ENCODE assay signal across 3 cellular contexts in the genomic region with DNA sequence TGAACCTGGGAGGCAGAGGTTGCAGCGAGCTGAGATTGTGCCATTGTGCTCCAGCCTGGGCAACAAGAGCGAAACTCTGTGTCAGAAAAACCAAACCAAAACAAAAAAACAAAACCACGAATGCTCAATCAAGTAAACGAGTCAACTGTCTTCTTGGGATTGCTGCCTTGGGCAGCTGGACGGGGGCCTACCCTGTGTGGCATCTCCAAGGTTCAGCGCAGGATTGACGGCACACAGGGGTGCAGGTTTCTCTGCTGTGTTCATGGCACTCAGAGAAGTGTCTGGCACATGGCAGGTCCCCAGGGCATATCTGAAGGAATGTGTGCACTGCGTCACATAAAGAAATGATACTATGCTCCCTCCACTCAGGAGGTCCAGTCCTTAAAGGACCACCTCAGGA.
A peak's percentile ranks its signal among the peaks of the same experiment; 100 is the strongest.
TF ChIP-seq lines count a peak whose summit lies in the region.

No MANE protein-coding gene starts in this region.

TF ChIP-seq in SK-N-SH treated with all-trans-retinoic acid at 6 μM for 48 hours, 23 proteins besides CTCF, POLR2A, EP300 and RAD21:
- TF ChIP-seq TSHZ2 (CRISPR knock-in tag; IDR thresholded peaks at IDR 0.05) (no peak), GLIS3 (CRISPR knock-in tag; IDR thresholded peaks at IDR 0.05) (0 out of 2 replicates have a peak, but pooled peaks have one; percentile 28)
- TF ChIP-seq, protein P1, sequence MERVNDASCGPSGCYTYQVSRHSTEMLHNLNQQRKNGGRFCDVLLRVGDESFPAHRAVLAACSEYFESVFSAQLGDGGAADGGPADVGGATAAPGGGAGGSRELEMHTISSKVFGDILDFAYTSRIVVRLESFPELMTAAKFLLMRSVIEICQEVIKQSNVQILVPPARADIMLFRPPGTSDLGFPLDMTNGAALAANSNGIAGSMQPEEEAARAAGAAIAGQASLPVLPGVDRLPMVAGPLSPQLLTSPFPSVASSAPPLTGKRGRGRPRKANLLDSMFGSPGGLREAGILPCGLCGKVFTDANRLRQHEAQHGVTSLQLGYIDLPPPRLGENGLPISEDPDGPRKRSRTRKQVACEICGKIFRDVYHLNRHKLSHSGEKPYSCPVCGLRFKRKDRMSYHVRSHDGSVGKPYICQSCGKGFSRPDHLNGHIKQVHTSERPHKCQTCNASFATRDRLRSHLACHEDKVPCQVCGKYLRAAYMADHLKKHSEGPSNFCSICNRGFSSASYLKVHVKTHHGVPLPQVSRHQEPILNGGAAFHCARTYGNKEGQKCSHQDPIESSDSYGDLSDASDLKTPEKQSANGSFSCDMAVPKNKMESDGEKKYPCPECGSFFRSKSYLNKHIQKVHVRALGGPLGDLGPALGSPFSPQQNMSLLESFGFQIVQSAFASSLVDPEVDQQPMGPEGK (CRISPR knock-in tag; IDR thresholded peaks at IDR 0.05; ENCODE audit: borderline replicate concordance), result no peak

TF ChIP-seq in SK-N-SH, 30 proteins besides CTCF, POLR2A, EP300 and RAD21:
- TF ChIP-seq TCF12 (IDR thresholded peaks at IDR 0.05) (no peak), NRF1 (IDR thresholded peaks at IDR 0.05; ENCODE audit: low read depth, low read length) (no peak), MXI1 (IDR thresholded peaks at IDR 0.05; ENCODE audit: low read depth, low read length) (no peak), IRF3 (IDR thresholded peaks at IDR 0.05; ENCODE audit: low read depth, low read length) (no peak), MAX (IDR thresholded peaks at IDR 0.05; ENCODE audit: low read depth) (no peak), ELF1 (IDR thresholded peaks at IDR 0.05) (no peak), JUND (IDR thresholded peaks at IDR 0.05) (no peak), REST (IDR thresholded peaks at IDR 0.05; ENCODE audit: low read depth, low read length) (no peak), NFIC (IDR thresholded peaks at IDR 0.05; ENCODE audit: borderline replicate concordance) (no peak), FOXJ3 (CRISPR knock-in tag; IDR thresholded peaks at IDR 0.05) (no peak)

TF ChIP-seq in K562, 482 proteins besides CTCF, POLR2A, EP300 and RAD21:
- peak; percentile 36; the same call in 1 of the 2 replicates for TF ChIP-seq POLR2G (IDR thresholded peaks at IDR 0.05; ENCODE audit: low read depth, low read length)
- no peak for TF ChIP-seq PRPF4 (IDR thresholded peaks at IDR 0.05; ENCODE audit: insufficient read depth, low read depth, low read length, poor library complexity, severe bottlenecking)
- 0 out of 2 replicates have a peak, but pooled peaks have one; percentile 45 for TF ChIP-seq ZC3H4 (CRISPR knock-in tag; IDR thresholded peaks at IDR 0.05; ENCODE audit: borderline replicate concordance)
- TF ChIP-seq POLR2AphosphoS5 (IDR thresholded peaks at IDR 0.05; ENCODE audit: control insufficient read depth, insufficient read depth, low read depth, low read length), result peak; percentile 64
- TF ChIP-seq JUND (IDR thresholded peaks at IDR 0.05; ENCODE audit: borderline replicate concordance, low read depth, low read length), result no peak
- TF ChIP-seq JUND (tag; IDR thresholded peaks at IDR 0.05; ENCODE audit: borderline replicate concordance, low read depth, low read length), result no peak
- no peak for TF ChIP-seq YBX1 (IDR thresholded peaks at IDR 0.05)
- peak; percentile 49 for TF ChIP-seq POLR2B (IDR thresholded peaks at IDR 0.05; ENCODE audit: low read depth, partially characterized antibody)
- no peak for TF ChIP-seq HMGXB4 (CRISPR knock-in tag; IDR thresholded peaks at IDR 0.05)
- TF ChIP-seq TCF3 (CRISPR knock-in tag; IDR thresholded peaks at IDR 0.05), result no peak
- TF ChIP-seq SUPT5H (IDR thresholded peaks at IDR 0.05), result peak; percentile 60; the same call in 1 of the 2 replicates
- peak; percentile 20 for TF ChIP-seq E2F8 (IDR thresholded peaks at IDR 0.05; ENCODE audit: low read depth, partially characterized antibody)
- no peak for TF ChIP-seq SNIP1 (IDR thresholded peaks at IDR 0.05; ENCODE audit: low read depth)
- TF ChIP-seq NR1H2 (CRISPR knock-in tag; IDR thresholded peaks at IDR 0.05), result no peak
